13 cellular contexts compared by ENCODE assay signal in genomic region chr6:158080849-158081656, GRCh38.
"Had no signal": no experiment of that assay in that cellular context is flagged by ENCODE, and none has a peak within 500 bp of the region (broad histone marks: within the 10 kb centered on the region; RNA-seq: fewer than 3 reads in every experiment).

No MANE protein-coding gene starts in this region.

- H3K4me3 Mint-ChIP-seq: activated naive CD4-positive, alpha-beta T cell treated with anti-CD3 and anti-CD28 coated beads, Interleukin-2, amount 50 U/mL, for 24 hours; immature natural killer cell; naive thymus-derived CD8-positive, alpha-beta T cell; T-helper 1 cell treated with Interleukin-12 subunit alpha and Interleukin-12 subunit beta and Interleukin-4 antibody, amounts not matched to agents 30 μg/mL and 1 μg/mL, for 36 hours had no signal

- H3K27ac Mint-ChIP-seq: activated naive CD4-positive, alpha-beta T cell treated with anti-CD3 and anti-CD28 coated beads, Interleukin-2, amount 50 U/mL, for 24 hours; naive thymus-derived CD8-positive, alpha-beta T cell; T-helper 1 cell treated with Interleukin-12 subunit alpha and Interleukin-12 subunit beta and Interleukin-4 antibody, amounts not matched to agents 30 μg/mL and 1 μg/mL, for 36 hours had no signal

- H3K9me3 Mint-ChIP-seq: activated naive CD4-positive, alpha-beta T cell treated with anti-CD3 and anti-CD28 coated beads, Interleukin-2, amount 50 U/mL, for 24 hours; immature natural killer cell; naive thymus-derived CD8-positive, alpha-beta T cell; T-helper 1 cell treated with Interleukin-12 subunit alpha and Interleukin-12 subunit beta and Interleukin-4 antibody, amounts not matched to agents 30 μg/mL and 1 μg/mL, for 36 hours had no signal

- H3K27me3 ChIP-seq: ascending aorta, tibial nerve, uterus had no signal

- ATAC-seq: naive thymus-derived CD8-positive, alpha-beta T cell had no signal

- H3K4me3 ChIP-seq: ascending aorta, tibial nerve, uterus had no signal

- H3K36me3 ChIP-seq: uterus had no signal

- H3K27ac ChIP-seq: ascending aorta, tibial nerve, uterus, WERI-Rb-1 had no signal

- H3K9me3 ChIP-seq: ascending aorta, tibial nerve, uterus had no signal

- H3K27me3 Mint-ChIP-seq: activated naive CD4-positive, alpha-beta T cell treated with anti-CD3 and anti-CD28 coated beads, Interleukin-2, amount 50 U/mL, for 24 hours; naive thymus-derived CD8-positive, alpha-beta T cell had no signal

- H3K4me1 ChIP-seq: ascending aorta, tibial nerve, uterus had no signal

- H3K4me1 Mint-ChIP-seq: activated naive CD4-positive, alpha-beta T cell treated with anti-CD3 and anti-CD28 coated beads, Interleukin-2, amount 50 U/mL, for 24 hours; immature natural killer cell; naive thymus-derived CD8-positive, alpha-beta T cell had no signal

- DNase-seq: activated CD4-positive, alpha-beta T cell treated with anti-CD3 and anti-CD28 coated beads for 1 hour; activated gamma-delta T cell; effector memory CD4-positive, alpha-beta T cell; immature natural killer cell; mesenchymal stem cell; naive thymus-derived CD8-positive, alpha-beta T cell; stimulated activated naive CD4-positive, alpha-beta T cell treated with Interleukin-2 at 50 U/mL for 16 hours; uterus; WERI-Rb-1 had no signal
